Comparison of ENCODE assay signal across 10 cellular contexts in the genomic region with DNA sequence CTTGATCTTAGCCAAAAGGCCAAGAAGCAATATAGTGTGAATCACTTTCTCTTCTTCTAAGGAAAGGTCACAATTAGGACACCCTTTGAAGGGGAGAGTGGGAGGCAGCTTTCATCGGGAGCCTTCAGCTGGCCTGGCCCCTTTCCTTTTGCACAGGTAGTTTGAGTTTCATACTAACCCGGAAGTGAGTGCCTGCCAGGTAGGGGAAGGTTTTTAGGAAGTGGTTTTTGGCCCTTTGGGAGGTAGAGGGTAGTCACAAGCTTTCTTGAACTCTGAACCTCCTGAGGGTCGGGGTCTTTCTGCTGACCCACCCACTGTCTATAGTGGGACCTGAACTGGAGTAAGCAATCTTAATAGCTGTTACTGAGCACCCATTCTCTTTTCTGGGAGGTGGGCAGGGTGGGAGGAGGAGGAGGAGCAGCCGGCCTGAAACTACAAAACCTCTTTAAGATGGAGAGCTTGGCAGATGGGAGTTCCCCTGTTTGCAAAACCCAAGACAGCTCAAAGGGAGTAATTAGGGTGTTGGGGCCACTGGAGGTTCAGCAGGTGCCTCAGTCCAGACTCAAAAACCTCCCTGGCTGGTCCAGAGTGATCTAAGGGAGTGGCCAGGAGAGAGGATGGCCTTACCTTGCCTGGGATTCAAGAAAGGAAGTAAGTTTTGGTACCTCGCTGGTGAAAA. TPM values are rescaled to one million over a fixed set of nuclear protein-coding genes. Genes with fewer than 3 reads are reported as not detected.
DNase-seq lines count a peak whose midpoint lies in the region; ATAC-seq, FAIRE-seq and TF ChIP-seq lines count a peak whose summit lies in the region.
"Had no signal": no experiment of that assay in that cellular context is flagged by ENCODE, and none has a peak within 500 bp of the region (broad histone marks: within the 10 kb centered on the region; RNA-seq: fewer than 3 reads in every experiment).

No MANE protein-coding gene starts in this region.

- peaks cover 60 to 62% (median 62%) of the 10 kb centered on the region in 3 donors for H3K4me1 Mint-ChIP-seq in IgD-negative memory B cell

- no peaks in the 10 kb centered on the region for H3K9me3 Mint-ChIP-seq in IgD-negative memory B cell

- H3K27ac ChIP-seq in C4-2B: peak overlapping the region; percentile 5

- peak overlapping the region; percentile 93 to 99 (median 98) for H3K27ac Mint-ChIP-seq in IgD-negative memory B cell

- peak; percentile 48 for ATAC-seq in GM19463 (IDR thresholded peaks at IDR 0.05; ENCODE audit: unreplicated experiment)

- no peaks in the 10 kb centered on the region for H3K27me3 Mint-ChIP-seq in IgD-negative memory B cell

- peak; percentile 11 for DNase-seq in effector CD4-positive, alpha-beta T cell
- no peak for DNase-seq in frontal cortex (ENCODE audit: low spot score in 2 of 2)
- no peak for DNase-seq in NCI-H1092 (lab: John Stamatoyannopoulos, UW)
- DNase-seq in NCI-H1694 (lab: John Stamatoyannopoulos, UW): no peak
- no peak for DNase-seq in NCI-H446 treated with DMSO at 0.1 percent for 48 hours (lab: John Stamatoyannopoulos, UW)
- DNase-seq: EL; stimulated activated CD4-positive, alpha-beta T cell treated with anti-CD3 and anti-CD28 coated beads, Interleukin-4, amount 100 ng/mL, for 24 hours had no signal

- peak overlapping the region; percentile 59 to 96 (median 94) for H3K4me3 Mint-ChIP-seq in IgD-negative memory B cell

- no peak for FAIRE-seq in frontal cortex (lab: Jason Lieb, UNC)

- no peak for TF ChIP-seq CTCF in C4-2B (conservative IDR thresholded peaks at IDR 0.05)

- H3K36me3 Mint-ChIP-seq in IgD-negative memory B cell: peaks cover 1% of the 10 kb centered on the region

RNA-seq across cellular contexts. Expression of a gene that starts 6.0 kb away (rescaled TPM):
- polyA plus RNA-seq in IgD-negative memory B cell: 24.9 TPM
- 30.6 TPM for total RNA-seq in frontal cortex
